ENCODE assay signal across 12 cellular contexts in genomic region chr22:32623943-32624342, GRCh38.
DNase-seq lines count a peak whose midpoint lies in the region; ATAC-seq lines count a peak whose summit lies in the region.
"Had no signal": no experiment of that assay in that cellular context is flagged by ENCODE, and none has a peak within 500 bp of the region (broad histone marks: within the 10 kb centered on the region; RNA-seq: fewer than 3 reads in every experiment).

No MANE protein-coding gene starts in this region.

- peaks cover 2% of the 10 kb centered on the region for H3K4me1 Mint-ChIP-seq in T-helper 17 cell
- H3K4me1 Mint-ChIP-seq: stimulated activated effector memory CD8-positive, alpha-beta T cell treated with anti-CD3 and anti-CD28 coated beads, Interleukin-12 subunit alpha, Interleukin-12 subunit beta, amount 100 ng/mL, for 72 hours had no signal

- intact Hi-C loops in left cardiac atrium (cut with DNase I) = loop anchor here (5.0 kb wide), 1 partner anchor 92 kb away; no protein-coding TSS in a partner anchor

- H2AFZ ChIP-seq in trophoblast cell (ENCODE audit: insufficient read depth, low read length, poor library complexity) = no peak overlapping the region

- no peaks in the 10 kb centered on the region for H3K27me3 ChIP-seq in trophoblast cell (ENCODE audit: insufficient read depth, low read length)
- H3K27me3 ChIP-seq: pancreas had no signal

- no peak overlapping the region for H3K4me3 Mint-ChIP-seq in T-helper 17 cell
- H3K4me3 Mint-ChIP-seq: stimulated activated effector memory CD8-positive, alpha-beta T cell treated with anti-CD3 and anti-CD28 coated beads, Interleukin-12 subunit alpha, Interleukin-12 subunit beta, amount 100 ng/mL, for 72 hours had no signal

- H4K91ac ChIP-seq in trophoblast cell (ENCODE audit: low read depth, low read length) = peak overlapping the region; percentile 45

- peaks cover 3% of the 10 kb centered on the region for H3K9me3 ChIP-seq in trophoblast cell (ENCODE audit: insufficient read depth, low read depth, low read length)
- peaks cover 2% of the 10 kb centered on the region for H3K9me3 ChIP-seq in T-helper 17 cell (ENCODE audit: control insufficient read depth, low read length, poor library complexity, severe bottlenecking)
- H3K9me3 ChIP-seq: pancreas had no signal

- no peak overlapping the region for H3K9ac ChIP-seq in trophoblast cell (ENCODE audit: low read length)

- no peak overlapping the region for H3K27ac ChIP-seq in trophoblast cell (ENCODE audit: low read depth, low read length)
- H3K27ac ChIP-seq: pancreas had no signal

- peaks cover 2% of the 10 kb centered on the region for H3K79me2 ChIP-seq in trophoblast cell (ENCODE audit: control insufficient read depth, insufficient read depth, low read length, poor library complexity)

- peaks cover 24% of the 10 kb centered on the region for H3K79me1 ChIP-seq in trophoblast cell (ENCODE audit: low read length)

- H3K14ac ChIP-seq in trophoblast cell (ENCODE audit: low read length) = no peak overlapping the region

- peaks cover 19 to 27% of the 10 kb centered on the region in 2 experiments for H3K4me1 ChIP-seq in trophoblast cell (ENCODE audit: control insufficient read depth in 1 of 2, insufficient read depth in 2 of 2, low read length in 2 of 2)
- H3K4me1 ChIP-seq: pancreas had no signal

- H3K18ac ChIP-seq in trophoblast cell (ENCODE audit: low read length) = no peak overlapping the region

- H4K8ac ChIP-seq in trophoblast cell (ENCODE audit: low read depth, low read length) = no peak overlapping the region

- H2AK5ac ChIP-seq in trophoblast cell (ENCODE audit: low read length) = peak overlapping the region; percentile 16

- H3K4ac ChIP-seq in trophoblast cell (ENCODE audit: low read depth, low read length) = no peak overlapping the region

- H2BK5ac ChIP-seq in trophoblast cell (ENCODE audit: low read depth, low read length, poor library complexity) = no peak overlapping the region

- H3K36me3 ChIP-seq in trophoblast cell (ENCODE audit: control insufficient read depth in 1 of 2, insufficient read depth in 2 of 2, low read length in 2 of 2) = no peaks in the 10 kb centered on the region
- H3K36me3 ChIP-seq: pancreas had no signal

- peaks cover 3% of the 10 kb centered on the region for H3K36me3 Mint-ChIP-seq in T-helper 17 cell (ENCODE audit: low read depth)
- H3K36me3 Mint-ChIP-seq: stimulated activated effector memory CD8-positive, alpha-beta T cell treated with anti-CD3 and anti-CD28 coated beads, Interleukin-12 subunit alpha, Interleukin-12 subunit beta, amount 100 ng/mL, for 72 hours had no signal

- DNase-seq in AG08395 (ENCODE audit: low spot score) = peak; percentile 90
- DNase-seq in amniotic epithelial cell (ENCODE audit: low read depth) = peak; percentile 52
- DNase-seq in left cardiac atrium = peak; percentile 79
- no peak for DNase-seq in trophoblast cell
- DNase-seq in LoVo (ENCODE audit: low spot score) = no peak
- no peak for DNase-seq in NCI-H748 treated with DMSO at 0.1 percent for 48 hours (lab: John Stamatoyannopoulos, UW)
- DNase-seq in activated gamma-delta T cell (lab: John Stamatoyannopoulos, UW) = no peak
- DNase-seq in T-helper 17 cell = no peak
- DNase-seq: activated effector memory CD4-positive, alpha-beta T cell treated with anti-CD3 and anti-CD28 coated beads, Interleukin-2, amount 50 U/mL, for 16 hours; NCI-H2227 treated with DMSO at 0.1 percent for 48 hours had no signal

- H3K4me2 ChIP-seq in trophoblast cell (ENCODE audit: low read length) = no peak overlapping the region

- H2BK120ac ChIP-seq in trophoblast cell (ENCODE audit: insufficient read depth, low read length, poor library complexity) = no peak overlapping the region

- H3K27me3 Mint-ChIP-seq in T-helper 17 cell = peaks cover 17% of the 10 kb centered on the region

- H4K12ac ChIP-seq in trophoblast cell (ENCODE audit: low read depth, low read length) = no peak overlapping the region

- ATAC-seq in left cardiac atrium = peak; percentile 42 to 51
- ATAC-seq in T-helper 17 cell = no peak
- ATAC-seq: stimulated activated effector memory CD8-positive, alpha-beta T cell treated with anti-CD3 and anti-CD28 coated beads, Interleukin-12 subunit alpha, Interleukin-12 subunit beta, amount 100 ng/mL, for 72 hours had no signal

- peak overlapping the region; percentile 4 for H2BK12ac ChIP-seq in trophoblast cell (ENCODE audit: low read length)

- no peak overlapping the region for H3K23ac ChIP-seq in trophoblast cell (ENCODE audit: low read length)

- WGBS in trophoblast cell (ENCODE audit: extremely low coverage, insufficient coverage, insufficient read length) = no CpG with 5 or more reads among the region's 7 CpGs

- no peak overlapping the region for H3K4me3 ChIP-seq in trophoblast cell (ENCODE audit: low read depth, low read length)
- H3K4me3 ChIP-seq: pancreas had no signal

- H3K27ac Mint-ChIP-seq in T-helper 17 cell = no peak overlapping the region
- H3K27ac Mint-ChIP-seq: stimulated activated effector memory CD8-positive, alpha-beta T cell treated with anti-CD3 and anti-CD28 coated beads, Interleukin-12 subunit alpha, Interleukin-12 subunit beta, amount 100 ng/mL, for 72 hours had no signal

Comparison
In these comparisons a context has a peak if more than half of its experiments do, and no peak if none do; other contexts are left out.
1. DNase-seq: peak in AG08395 (single experiment), amniotic epithelial cell (single experiment) and left cardiac atrium (single experiment); none in trophoblast cell (0 of 2), LoVo (single experiment), NCI-H748 treated with DMSO at 0.1 percent for 48 hours (single experiment), activated gamma-delta T cell (single experiment) and T-helper 17 cell (0 of 3).